8 cellular contexts compared by ENCODE assay signal in genomic region chr17:38676706-38677504, GRCh38. TPM values are rescaled to one million over a fixed set of nuclear protein-coding genes. Genes with fewer than 3 reads are reported as not detected.
DNase-seq lines count a peak whose midpoint lies in the region; ATAC-seq, FAIRE-seq and TF ChIP-seq lines count a peak whose summit lies in the region.

No MANE protein-coding gene starts in this region.

- TF ChIP-seq CTCF in DOHH2 (IDR thresholded peaks at IDR 0.05; ENCODE audit: low read depth, low read length, poor library complexity, severe bottlenecking) (peak; percentile 97), H1 (IDR thresholded peaks at IDR 0.05; ENCODE audit: control extremely low read depth in 1 of 3, insufficient read depth in 1 of 3, low read depth in 1 of 3, low read length in 3 of 3) (peak; percentile 88 to 99 (median 98))

- no peak overlapping the region for H3K23ac ChIP-seq in H1 (ENCODE audit: insufficient read length)

- H3K9me2 ChIP-seq in DOHH2 (replicated peaks; ENCODE audit: control insufficient read depth, low read length), result no peaks in the 10 kb centered on the region

- no peak overlapping the region for H2BK15ac ChIP-seq in H1 (ENCODE audit: low read length)

- H3K27ac ChIP-seq in DOHH2 (ENCODE audit: low read depth, low read length), result no peak overlapping the region
- no peak overlapping the region for H3K27ac ChIP-seq in H1 (ENCODE audit: low read depth, low read length)

- no peak overlapping the region for H4K91ac ChIP-seq in H1 (replicated peaks; ENCODE audit: insufficient read length, low read length)

- peaks cover 9% of the 10 kb centered on the region for H3F3A ChIP-seq in DOHH2 (ENCODE audit: control insufficient read depth, insufficient read depth)

- H3K79me1 ChIP-seq in H1 (ENCODE audit: low read depth, low read length), result no peaks in the 10 kb centered on the region

- CTCF ChIA-PET in H1 (lab: Charles Lee; ENCODE audit: partially characterized antibody), result interaction anchor here (0.7 to 29.5 kb wide), 30 partner anchors 9 to 335 kb away, joined by 3 to 795 read pairs (median 7); partner anchors contain the start of genes ARHGAP23, CISD3, MLLT6 and PSMB3

- peaks cover 40% of the 10 kb centered on the region for H3K4me1 ChIP-seq in DOHH2 (ENCODE audit: control insufficient read depth, low read length)
- H3K4me1 ChIP-seq in H1 (replicated peaks in 1 of 4; ENCODE audit: control insufficient read depth in 3 of 4, insufficient read depth in 4 of 4, low read length in 3 of 4), result peaks cover 0 to 20% (median 9%) of the 10 kb centered on the region in 4 experiments; a peak in 6 of 7 replicates

- H3K9me3 ChIP-seq in DOHH2 (ENCODE audit: control insufficient read depth, insufficient read depth, low read length) (no peaks in the 10 kb centered on the region), H1 (ENCODE audit: insufficient read depth in 2 of 2, low read depth in 1 of 2, low read length in 1 of 2) (no peaks in the 10 kb centered on the region)

- ATAC-seq in GM21737 (IDR thresholded peaks at IDR 0.05; ENCODE audit: unreplicated experiment), result no peak

- no peak for TF ChIP-seq EP300 in H1 (IDR thresholded peaks at IDR 0.05; ENCODE audit: borderline replicate concordance in 1 of 2, low read depth in 2 of 2, low read length in 2 of 2)

- no peak for FAIRE-seq in H1 (lab: Jason Lieb, UNC)

- H4K20me1 ChIP-seq in DOHH2 (ENCODE audit: control insufficient read depth, insufficient read depth, low read depth, low read length) (peaks cover 9% of the 10 kb centered on the region), H1 (replicated peaks in 1 of 2; ENCODE audit: control insufficient read depth in 1 of 2, insufficient read depth in 2 of 2, low read length in 2 of 2) (peaks cover 0 to 2% of the 10 kb centered on the region in 2 experiments)

- no peak overlapping the region for H2BK120ac ChIP-seq in H1 (replicated peaks; ENCODE audit: low read depth, low read length)

- peak overlapping the region; percentile 33; the same call in 1 of the 2 replicates for H3K4me3 ChIP-seq in DOHH2 (ENCODE audit: low read length)
- H3K4me3 ChIP-seq in H1 (ENCODE audit: extremely low read depth in 1 of 4, insufficient read depth in 2 of 4, low read depth in 3 of 4, low read length in 4 of 4), result no peak overlapping the region

- no peak overlapping the region for H3K18ac ChIP-seq in H1 (ENCODE audit: extremely low read depth, low read length)

- peak; percentile 90 to 93 for TF ChIP-seq RAD21 in H1 (IDR thresholded peaks at IDR 0.05 in 1 of 2, conservative IDR thresholded peaks at IDR 0.05 in 1 of 2; ENCODE audit: low read depth in 2 of 2, low read length in 2 of 2)

- H3K27me3 ChIP-seq in DOHH2 (ENCODE audit: control insufficient read depth, low read length) (no peaks in the 10 kb centered on the region), H1 (replicated peaks in 1 of 4; ENCODE audit: control insufficient read depth in 3 of 4, extremely low read depth in 1 of 4, insufficient read depth in 3 of 4, low read length in 3 of 4) (peaks cover 27 to 51% (median 48%) of the 10 kb centered on the region in 4 experiments)

- H3K4ac ChIP-seq in H1 (replicated peaks; ENCODE audit: insufficient read length, low read depth, low read length), result no peak overlapping the region

- POLR2A ChIA-PET in H1 (lab: Charles Lee; ENCODE audit: partially characterized antibody), result interaction anchor here (1.0 to 1.4 kb wide), 4 partner anchors 9 to 73 kb away, joined by 3 to 6 read pairs (median 4); no protein-coding TSS in a partner anchor

- DNase-seq in HUDEP-2 (lab: John Stamatoyannopoulos, UW; ENCODE audit: unreplicated experiment in 76 of 76), result peak in 73 of 76 experiments; percentile 35 to 93 (median 74)
- peak; percentile 73 for DNase-seq in NOMO-1 treated with DMSO at 0.1 percent for 48 hours (lab: John Stamatoyannopoulos, UW; ENCODE audit: unreplicated experiment)
- peak; percentile 63 to 74 (median 64) for DNase-seq in activated CD8-positive, alpha-beta memory T cell treated with anti-CD3 and anti-CD28 coated beads for 48 hours (ENCODE audit: low read depth in 2 of 3, low spot score in 2 of 3)
- DNase-seq in H1 (ENCODE audit: low read depth in 1 of 2, low spot score in 2 of 2), result peak; percentile 62 to 94
- peak; percentile 84 for DNase-seq in midbrain (lab: John Stamatoyannopoulos, UW)
- peak; percentile 68 to 75 for DNase-seq in stimulated activated CD8-positive, alpha-beta memory T cell treated with anti-CD3 and anti-CD28 coated beads, Interleukin-15, amount 100 ng/mL, for 48 hours (ENCODE audit: low read depth in 2 of 2)

- H4K8ac ChIP-seq in H1 (ENCODE audit: extremely low read depth, insufficient read depth, low read length), result no peak overlapping the region

- no peak for TF ChIP-seq POLR2A in H1 (IDR thresholded peaks at IDR 0.05; ENCODE audit: control extremely low read depth in 1 of 2, low read depth in 2 of 2, low read length in 2 of 2)

- no peak overlapping the region for H3K9ac ChIP-seq in H1 (replicated peaks in 1 of 4; ENCODE audit: extremely low read depth in 1 of 4, low read depth in 3 of 4, low read length in 3 of 4)

- no peak overlapping the region for H2BK5ac ChIP-seq in H1 (ENCODE audit: low read depth, low read length)

- H3K56ac ChIP-seq in H1 (replicated peaks; ENCODE audit: insufficient read length, low read depth, low read length), result no peak overlapping the region

- H2AFZ ChIP-seq in H1 (ENCODE audit: low read length), result no peak overlapping the region

- peaks cover 11% of the 10 kb centered on the region for H3K23me2 ChIP-seq in H1 (ENCODE audit: low read depth, low read length)

- H2BK12ac ChIP-seq in H1 (ENCODE audit: low read depth, low read length), result peak overlapping the region; percentile 79; the same call in 1 of the 2 replicates

- no peak overlapping the region for H3K14ac ChIP-seq in H1 (ENCODE audit: insufficient read length)

- H2BK20ac ChIP-seq in H1 (ENCODE audit: low read length), result no peak overlapping the region

- H3K79me2 ChIP-seq in DOHH2 (ENCODE audit: control insufficient read depth, low read length) (peaks cover 24% of the 10 kb centered on the region), H1 (ENCODE audit: control insufficient read depth in 1 of 2, insufficient read depth in 2 of 2, low read length in 2 of 2) (no peaks in the 10 kb centered on the region)

- H3K4me2 ChIP-seq in DOHH2 (ENCODE audit: low read length) (peak overlapping the region; percentile 50), H1 (ENCODE audit: insufficient read depth in 1 of 2, low read depth in 2 of 2, low read length in 2 of 2) (no peak overlapping the region)

- WGBS in H1 (ENCODE audit: extremely low coverage in 1 of 2, insufficient coverage in 1 of 2, insufficient read length in 1 of 2, insufficient replicate concordance in 2 of 2, low coverage in 1 of 2, low lambda C conversion rate in 2 of 2, missing lambda C conversion rate in 1 of 2), 2 experiments, result 12% methylated on average over 9 of the region's 9 CpGs; no CpG with 5 or more reads in 1 of the 2 experiments

- H3K36me3 ChIP-seq in DOHH2 (ENCODE audit: control insufficient read depth, low read length), result peaks cover 6% of the 10 kb centered on the region; the same call in 1 of the 2 replicates
- no peaks in the 10 kb centered on the region; a peak in 1 of 8 replicates for H3K36me3 ChIP-seq in H1 (ENCODE audit: control insufficient read depth in 2 of 4, insufficient read depth in 4 of 4, low read length in 3 of 4)

- no peak overlapping the region for H2AK5ac ChIP-seq in H1 (ENCODE audit: low read depth, low read length)

- no peak overlapping the region for H4K5ac ChIP-seq in H1 (ENCODE audit: insufficient read length, low read depth, low read length)

TF ChIP-seq in H1, 55 proteins besides CTCF, POLR2A, EP300 and RAD21 (continues in another document):
- no peak for TF ChIP-seq JUN (IDR thresholded peaks at IDR 0.05; ENCODE audit: low read depth, low read length)
- TF ChIP-seq YY1 (IDR thresholded peaks at IDR 0.05; ENCODE audit: low read depth, low read length), result 0 out of 2 replicates have a peak, but pooled peaks have one; percentile 8
- TF ChIP-seq POLR2AphosphoS5 (IDR thresholded peaks at IDR 0.05; ENCODE audit: low read depth, low read length), result no peak
- no peak for TF ChIP-seq SIRT6 (IDR thresholded peaks at IDR 0.05; ENCODE audit: low read length)
- TF ChIP-seq BCL11A (IDR thresholded peaks at IDR 0.05; ENCODE audit: low read depth in 2 of 2, low read length in 2 of 2), result no peak
- 0 out of 2 replicates have a peak, but pooled peaks have one; percentile 45 for TF ChIP-seq TBP (IDR thresholded peaks at IDR 0.05; ENCODE audit: low read depth, low read length)

RNA-seq across cellular contexts. Expression of gene EPOP, which starts 2.1 kb away (rescaled TPM):
- total RNA-seq in H1 (2021; fragmentation: NEBNext Ultra II Directional; extraction: Animal tissue kit (Norgen Biotek cat#: 25700)), result 3.3 and 4.0 TPM in 2 replicates
- 1.5 and 2.1 TPM in 2 replicates for polyA plus RNA-seq in H1 (2011; rRNA removed)
- 2.1 TPM for polyA plus RNA-seq in H1 (2011; cell fraction: cytosol; rRNA removed)
- 2.2 TPM for polyA plus RNA-seq in H1 (2011; cell fraction: nucleus; rRNA removed)
- 4.3 to 5.9 TPM (median 5.2 TPM) in 4 replicates for polyA plus RNA-seq in H1 (2012, experiment 1 of 2)
- polyA plus RNA-seq in H1 (2012, experiment 2 of 2), result 5.1 TPM
- polyA plus RNA-seq in H1 (2013, experiment 1 of 2), result 1.3 TPM
- 1.3 TPM for polyA plus RNA-seq in H1 (2013, experiment 2 of 2)
- 0.78 and 1.5 TPM in 2 replicates for polyA minus RNA-seq in H1 (2011; rRNA and poly(A)+ RNA removed)
- 1.8 TPM for polyA minus RNA-seq in H1 (2011; cell fraction: cytosol; rRNA and poly(A)+ RNA removed)
- polyA minus RNA-seq in H1 (2011; cell fraction: nucleus; rRNA and poly(A)+ RNA removed), result 2.2 TPM

RNA-seq across cellular contexts. Expression of gene MLLT6, which starts 28.2 kb away (rescaled TPM):
- 7.7 and 8.0 TPM in 2 replicates for total RNA-seq in H1 (2021; fragmentation: NEBNext Ultra II Directional; extraction: Animal tissue kit (Norgen Biotek cat#: 25700))
- polyA plus RNA-seq in H1 (2011; rRNA removed), result 6.5 and 7.7 TPM in 2 replicates
- polyA plus RNA-seq in H1 (2011; cell fraction: cytosol; rRNA removed), result 9.3 TPM
- polyA plus RNA-seq in H1 (2011; cell fraction: nucleus; rRNA removed), result 57.8 TPM
- 8.9 to 16.8 TPM (median 11.1 TPM) in 4 replicates for polyA plus RNA-seq in H1 (2012, experiment 1 of 2)
- 5.1 TPM for polyA plus RNA-seq in H1 (2012, experiment 2 of 2)
- 3.0 TPM for polyA plus RNA-seq in H1 (2013, experiment 1 of 2)
- polyA plus RNA-seq in H1 (2013, experiment 2 of 2), result 2.4 TPM
- 8.2 and 12.8 TPM in 2 replicates for polyA minus RNA-seq in H1 (2011; rRNA and poly(A)+ RNA removed)
- 6.0 TPM for polyA minus RNA-seq in H1 (2011; cell fraction: cytosol; rRNA and poly(A)+ RNA removed)
- 19.7 TPM for polyA minus RNA-seq in H1 (2011; cell fraction: nucleus; rRNA and poly(A)+ RNA removed)

RNA-seq across cellular contexts. Expression of gene CISD3, which starts 53.2 kb away (rescaled TPM):
- total RNA-seq in H1 (2021; fragmentation: NEBNext Ultra II Directional; extraction: Animal tissue kit (Norgen Biotek cat#: 25700)), result 11.1 and 11.6 TPM in 2 replicates
- 8.4 and 9.4 TPM in 2 replicates for polyA plus RNA-seq in H1 (2011; rRNA removed)
- 6.7 TPM for polyA plus RNA-seq in H1 (2011; cell fraction: cytosol; rRNA removed)
- 7.1 TPM for polyA plus RNA-seq in H1 (2011; cell fraction: nucleus; rRNA removed)
- polyA plus RNA-seq in H1 (2012, experiment 1 of 2), result 7.7 to 15.0 TPM (median 9.7 TPM) in 4 replicates
- polyA plus RNA-seq in H1 (2012, experiment 2 of 2), result 8.8 TPM
- polyA plus RNA-seq in H1 (2013, experiment 1 of 2), result 7.5 TPM
- 8.1 TPM for polyA plus RNA-seq in H1 (2013, experiment 2 of 2)
- 1.8 and 3.9 TPM in 2 replicates for polyA minus RNA-seq in H1 (2011; rRNA and poly(A)+ RNA removed)
- polyA minus RNA-seq in H1 (2011; cell fraction: cytosol; rRNA and poly(A)+ RNA removed), result 5.7 TPM
- polyA minus RNA-seq in H1 (2011; cell fraction: nucleus; rRNA and poly(A)+ RNA removed), result 6.7 TPM
